In the genomic region with DNA sequence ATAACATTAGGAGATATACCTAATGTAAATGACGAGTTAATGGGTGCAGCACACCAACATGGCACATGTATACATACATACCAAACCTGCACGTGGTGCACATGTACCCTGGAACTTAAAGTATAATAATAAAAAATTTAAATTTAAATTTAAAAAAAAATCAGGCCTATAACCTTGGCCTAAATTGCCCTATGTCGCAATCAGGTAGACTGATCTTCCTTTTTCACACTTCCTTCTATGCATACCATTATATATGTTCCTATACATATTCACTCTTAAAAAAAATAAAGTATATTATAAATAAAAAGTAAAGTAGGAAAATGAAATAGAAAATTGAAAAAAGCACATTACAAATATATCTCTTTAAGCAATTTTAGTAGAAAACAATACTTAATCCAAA, we compare ENCODE assay signal across 23 cellular contexts.
DNase-seq lines count a peak whose midpoint lies in the region; ATAC-seq, FAIRE-seq and TF ChIP-seq lines count a peak whose summit lies in the region.
"Had no signal": no experiment of that assay in that cellular context is flagged by ENCODE, and none has a peak within 500 bp of the region (broad histone marks: within the 10 kb centered on the region; RNA-seq: fewer than 3 reads in every experiment).

No MANE protein-coding gene starts in this region.

- no peak overlapping the region for H2BK20ac ChIP-seq in IMR-90 (ENCODE audit: low read depth, low read length)

- H3K79me2 ChIP-seq in K562 (ENCODE audit: control insufficient read depth, insufficient read depth, low read length) = no peaks in the 10 kb centered on the region

- H2BK5ac ChIP-seq in IMR-90 (ENCODE audit: low read depth, low read length, poor library complexity, severe bottlenecking) = no peak overlapping the region

- TF ChIP-seq EP300 in K562 (IDR thresholded peaks at IDR 0.05; ENCODE audit: low read length) = no peak
- no peak for TF ChIP-seq EP300 in esophagus muscularis mucosa (IDR thresholded peaks at IDR 0.05)

- CTCF ChIA-PET in IMR-90 (lab: Yijun Ruan, JAX) (no interaction called here), K562 (lab: Yijun Ruan, JAX; ENCODE audit: low intra/inter-chr PET ratio) (no interaction called here)

- no peak overlapping the region for H4K8ac ChIP-seq in IMR-90 (ENCODE audit: low read depth in 2 of 2, low read length in 2 of 2)

- H2AK9ac ChIP-seq in IMR-90 (replicated peaks; ENCODE audit: low read depth, low read length, poor library complexity) = no peak overlapping the region

- H3K9me3 ChIP-seq in IMR-90 (ENCODE audit: control insufficient read depth, insufficient read depth, low read length) (no peaks in the 10 kb centered on the region), K562 (replicated peaks; ENCODE audit: control insufficient read depth, insufficient read depth, low read depth, low read length) (no peaks in the 10 kb centered on the region), esophagus muscularis mucosa (no peaks in the 10 kb centered on the region)
- H3K9me3 ChIP-seq: BE2C had no signal

- H3K36me3 ChIP-seq in IMR-90 (ENCODE audit: control insufficient read depth, insufficient read depth, low read length) = no peaks in the 10 kb centered on the region
- no peaks in the 10 kb centered on the region for H3K36me3 ChIP-seq in K562 (ENCODE audit: control insufficient read depth, insufficient read depth, low read length)
- H3K36me3 ChIP-seq in esophagus muscularis mucosa = peaks cover 0 to 5% (median 0%) of the 10 kb centered on the region in 4 donors
- H3K36me3 ChIP-seq: BE2C had no signal

- no peak overlapping the region for H4K91ac ChIP-seq in IMR-90 (ENCODE audit: insufficient read depth, low read depth, low read length)

- TF ChIP-seq CTCF in IMR-90 (conservative IDR thresholded peaks at IDR 0.05; ENCODE audit: low read depth, low read length) (no peak), K562 (IDR thresholded peaks at IDR 0.05 in 2 of 3, conservative IDR thresholded peaks at IDR 0.05 in 1 of 3; ENCODE audit: insufficient read depth in 2 of 3, low read depth in 1 of 3, low read length in 3 of 3) (no peak), esophagus muscularis mucosa (IDR thresholded peaks at IDR 0.05) (no peak)

- H3K4me3 ChIP-seq in IMR-90 (ENCODE audit: insufficient read depth, low read depth, low read length) (no peak overlapping the region), K562 (no peak overlapping the region), esophagus muscularis mucosa (no peak overlapping the region)
- H3K4me3 ChIP-seq: GM23248 had no signal

- ATAC-seq in IMR-90 (ENCODE audit: low read depth) (no peak), K562 (no peak)

- no peak overlapping the region for H3K23ac ChIP-seq in IMR-90 (ENCODE audit: low read depth, low read length)

- H3K14ac ChIP-seq in IMR-90 (replicated peaks; ENCODE audit: low read depth, low read length) = no peak overlapping the region

- DNase-seq in IMR-90 (no peak), MV-4-11 (lab: John Stamatoyannopoulos, UW) (peak; percentile 11), K562 (ENCODE audit: extremely low read depth in 1 of 4, low spot score in 3 of 4) (no peak), NCI-H1436 treated with DMSO at 0.1 percent for 48 hours (lab: John Stamatoyannopoulos, UW) (no peak), RPMI8226 (no peak), esophagus muscularis mucosa (ENCODE audit: extremely low spot score) (no peak)
- DNase-seq: ACHN; BE2C; C1 segment of cervical spinal cord; CD4-positive, CD25-positive, alpha-beta regulatory T cell; CD8-positive, alpha-beta memory T cell; COR-L47; DMS 273 treated with DMSO at 0.1 percent for 48 hours; DMS53; DND-41; EL; GM23248; HCEC 1CT had no signal

- in situ Hi-C loops in IMR-90 (cut with MboI; ENCODE audit: low sequenced_read_pairs) (no loop called here), K562 (cut with MboI) (no loop called here)

- WGBS in IMR-90 (ENCODE audit: extremely low coverage in 2 of 2, insufficient read length in 1 of 2), 2 experiments = no CpG with 5 or more reads among the region's 3 CpGs
- WGBS in K562 (ENCODE audit: insufficient coverage, low coverage, missing lambda C conversion rate) = 60% methylated on average over 2 of the region's 3 CpGs
- WGBS in esophagus muscularis mucosa = 80% methylated on average over 3 of the region's 3 CpGs

- no peak for TF ChIP-seq POLR2A in IMR-90 (IDR thresholded peaks at IDR 0.05; ENCODE audit: low read depth, low read length)
- no peak for TF ChIP-seq POLR2A in K562 (conservative IDR thresholded peaks at IDR 0.05)
- no peak for TF ChIP-seq POLR2A in esophagus muscularis mucosa (IDR thresholded peaks at IDR 0.05; ENCODE audit: low read depth)

- POLR2A ChIA-PET in IMR-90 (lab: Charles Lee; ENCODE audit: unreplicated experiment) (no interaction called here), K562 (lab: Yijun Ruan, JAX) (no interaction called here)

- no peak overlapping the region for H2BK15ac ChIP-seq in IMR-90 (ENCODE audit: low read depth, low read length)

- no peak overlapping the region for H3K4ac ChIP-seq in IMR-90 (ENCODE audit: low read depth, low read length)

- H2AK5ac ChIP-seq in IMR-90 (ENCODE audit: low read depth, low read length) = no peak overlapping the region

- H2AFZ ChIP-seq in IMR-90 (replicated peaks; ENCODE audit: low read length, poor library complexity) = no peak overlapping the region
- no peak overlapping the region for H2AFZ ChIP-seq in K562 (ENCODE audit: low read depth, low read length)
- H2AFZ ChIP-seq: GM23248 had no signal

- no peaks in the 10 kb centered on the region for H3K79me1 ChIP-seq in IMR-90 (ENCODE audit: low read depth in 1 of 2, low read length in 2 of 2)

- BruUV-seq in IMR-90 (replicated peaks; lab: Mats Ljungman, UMichigan) = no TSS peak
- no TSS peak for BruUV-seq in K562 (replicated peaks; lab: Mats Ljungman, UMichigan)

- H3K4me1 ChIP-seq in IMR-90 (ENCODE audit: control insufficient read depth, insufficient read depth, low read length) (no peaks in the 10 kb centered on the region), K562 (replicated peaks in 1 of 2; ENCODE audit: control insufficient read depth in 2 of 2, insufficient read depth in 2 of 2, low read length in 2 of 2) (no peaks in the 10 kb centered on the region), esophagus muscularis mucosa (peaks cover 0 to 14% (median 0%) of the 10 kb centered on the region in 4 donors)

- H3K18ac ChIP-seq in IMR-90 (ENCODE audit: low read depth, low read length) = no peak overlapping the region

- no peak overlapping the region for H4K5ac ChIP-seq in IMR-90 (ENCODE audit: low read depth, low read length)

- intact Hi-C loops in IMR-90 (cut with micrococcal nuclease) = no loop called here
- intact Hi-C loops in K562 (cut with micrococcal nuclease) = no loop called here
- intact Hi-C loops in esophagus muscularis mucosa (cut with DNase I) = no loop called here

- dilution Hi-C loops in IMR-90 (cut with HindIII; ENCODE audit: low sequenced_read_pairs, unreplicated experiment) = no loop called here

- TF ChIP-seq RAD21 in IMR-90 (IDR thresholded peaks at IDR 0.05; ENCODE audit: low read length) = no peak
- TF ChIP-seq RAD21 in K562 (CRISPR knock-in tag; conservative IDR thresholded peaks at IDR 0.05 in 1 of 2, IDR thresholded peaks at IDR 0.05 in 1 of 2) = no peak

- H3K9me1 ChIP-seq in IMR-90 (ENCODE audit: insufficient read depth, low read length) (no peaks in the 10 kb centered on the region), K562 (ENCODE audit: control insufficient read depth, insufficient read depth, low read length) (no peaks in the 10 kb centered on the region)

- H3K56ac ChIP-seq in IMR-90 (ENCODE audit: extremely low read depth, insufficient read depth, low read length) = no peak overlapping the region

- H3K4me2 ChIP-seq in IMR-90 (ENCODE audit: low read depth, low read length) (no peak overlapping the region), K562 (ENCODE audit: insufficient read depth, low read length) (no peak overlapping the region)

- H4K20me1 ChIP-seq in IMR-90 (ENCODE audit: insufficient read depth, low read length) = no peaks in the 10 kb centered on the region
- no peaks in the 10 kb centered on the region for H4K20me1 ChIP-seq in K562 (replicated peaks; ENCODE audit: control insufficient read depth, insufficient read depth, low read length)

- peak; percentile 25 for FAIRE-seq in G401.6 (lab: Jason Lieb, UNC)
- FAIRE-seq in K562 (lab: Jason Lieb, UNC) = no peak
- FAIRE-seq: GM12891, GM19239, H54 had no signal

- H3K27me3 ChIP-seq in IMR-90 (ENCODE audit: control insufficient read depth, insufficient read depth, low read length) (no peaks in the 10 kb centered on the region), K562 (ENCODE audit: control insufficient read depth in 2 of 2, insufficient read depth in 2 of 2, low read length in 2 of 2) (no peaks in the 10 kb centered on the region), esophagus muscularis mucosa (no peaks in the 10 kb centered on the region)
- H3K27me3 ChIP-seq: BE2C had no signal

- no peak overlapping the region for H3K27ac ChIP-seq in IMR-90 (ENCODE audit: insufficient read depth, low read length)
- H3K27ac ChIP-seq in K562 (ENCODE audit: extremely low read depth, low read depth, low read length) = no peak overlapping the region
- no peak overlapping the region for H3K27ac ChIP-seq in esophagus muscularis mucosa (replicated peaks in 1 of 4)
- H3K27ac ChIP-seq: GM23248, HL-60 had no signal

- no peak overlapping the region for H2BK120ac ChIP-seq in IMR-90 (ENCODE audit: low read depth, low read length)

- H3K9ac ChIP-seq in IMR-90 (ENCODE audit: low read depth, low read length) (no peak overlapping the region), K562 (ENCODE audit: insufficient read depth in 1 of 2, low read depth in 2 of 2, low read length in 2 of 2) (no peak overlapping the region)
- H3K9ac ChIP-seq: GM23248 had no signal

TF ChIP-seq in IMR-90, 13 proteins besides CTCF, POLR2A, EP300 and RAD21:
- TF ChIP-seq CEBPB (IDR thresholded peaks at IDR 0.05; ENCODE audit: low read depth, low read length) = peak; percentile 79
- TF ChIP-seq, protein P1, sequence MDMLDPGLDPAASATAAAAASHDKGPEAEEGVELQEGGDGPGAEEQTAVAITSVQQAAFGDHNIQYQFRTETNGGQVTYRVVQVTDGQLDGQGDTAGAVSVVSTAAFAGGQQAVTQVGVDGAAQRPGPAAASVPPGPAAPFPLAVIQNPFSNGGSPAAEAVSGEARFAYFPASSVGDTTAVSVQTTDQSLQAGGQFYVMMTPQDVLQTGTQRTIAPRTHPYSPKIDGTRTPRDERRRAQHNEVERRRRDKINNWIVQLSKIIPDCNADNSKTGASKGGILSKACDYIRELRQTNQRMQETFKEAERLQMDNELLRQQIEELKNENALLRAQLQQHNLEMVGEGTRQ (IDR thresholded peaks at IDR 0.05; ENCODE audit: low read depth, low read length) = no peak

TF ChIP-seq in K562, 482 proteins besides CTCF, POLR2A, EP300 and RAD21 (continues in another document):
- TF ChIP-seq NUFIP1 (IDR thresholded peaks at IDR 0.05; ENCODE audit: partially characterized antibody) (no peak), HOXB6 (CRISPR knock-in tag; IDR thresholded peaks at IDR 0.05; ENCODE audit: borderline replicate concordance) (no peak), SAP30 (IDR thresholded peaks at IDR 0.05; ENCODE audit: borderline replicate concordance, insufficient read depth, low read depth, low read length, poor library complexity, severe bottlenecking) (no peak), GATAD2B (IDR thresholded peaks at IDR 0.05; ENCODE audit: borderline replicate concordance) (no peak)
